Comparison of ENCODE assay signal across 29 cellular contexts in the genomic region with DNA sequence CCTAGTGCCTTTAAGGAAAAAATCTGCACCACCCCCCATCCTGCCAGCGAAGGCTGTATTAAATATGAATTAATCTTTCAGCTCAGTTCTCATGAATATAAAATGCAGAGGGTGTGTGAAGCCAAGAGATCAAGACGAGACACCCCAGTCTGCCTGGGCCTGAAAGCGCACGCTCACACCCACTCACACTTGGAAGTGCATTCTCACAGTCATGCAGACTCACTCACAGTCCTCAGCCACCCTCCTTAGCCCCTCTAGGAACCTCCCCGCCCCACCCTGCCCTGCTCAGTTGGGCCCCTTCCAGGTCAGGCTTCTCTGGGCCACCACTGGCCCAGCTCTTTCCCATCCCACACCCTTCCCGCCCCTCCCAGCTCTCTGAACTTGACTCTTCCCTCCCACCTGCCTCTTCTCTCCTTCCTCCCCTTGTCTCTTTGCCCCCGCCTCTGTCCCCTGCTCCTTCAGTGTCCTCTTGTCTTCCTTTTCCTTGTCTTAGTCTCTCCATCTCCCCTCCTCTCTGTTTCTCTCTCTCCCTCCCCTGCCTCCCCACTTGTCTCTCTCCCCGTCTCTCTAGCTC.
DNase-seq lines count a peak whose midpoint lies in the region; ATAC-seq and TF ChIP-seq lines count a peak whose summit lies in the region.
"Had no signal": no experiment of that assay in that cellular context is flagged by ENCODE, and none has a peak within 500 bp of the region (broad histone marks: within the 10 kb centered on the region; RNA-seq: fewer than 3 reads in every experiment).

No MANE protein-coding gene starts in this region.

- H3K4me3 ChIP-seq in endodermal cell (ENCODE audit: low read length) = no peak overlapping the region
- no peak overlapping the region for H3K4me3 ChIP-seq in PC-9
- H3K4me3 ChIP-seq: body of pancreas, HAP-1, hepatocyte, left ventricle myocardium inferior, skin epidermis, transverse colon had no signal

- no peaks in the 10 kb centered on the region for H4K20me1 ChIP-seq in PC-9 (ENCODE audit: insufficient read depth)

- in situ Hi-C loops in GM13976 (cut with MboI; ENCODE audit: low sequenced_read_pairs, unreplicated experiment) = no loop called here

- H3K4me3 Mint-ChIP-seq in endodermal cell (no peak overlapping the region), mesothelial cell of epicardium (no peak overlapping the region)
- H3K4me3 Mint-ChIP-seq in stimulated activated naive B cell treated with anti-CD40 and anti-IgM and Interleukin-4, amounts not matched to agents 10 μg/mL and 1 μg/mL and 100 μg/mL, for 72 hours = no peak overlapping the region
- H3K4me3 Mint-ChIP-seq: activated naive CD8-positive, alpha-beta T cell treated with anti-CD3 and anti-CD28 coated beads, Interleukin-2, amount 50 U/mL, for 24 hours; CD8-positive, alpha-beta T cell; naive B cell had no signal

- DNase-seq in GM03348 (ENCODE audit: low spot score) (peak; percentile 61), RWPE1 (ENCODE audit: low spot score) (no peak), endodermal cell (no peak), mesothelial cell of epicardium (ENCODE audit: low spot score in 2 of 2, unreplicated experiment in 2 of 2) (no peak), ureter (ENCODE audit: low spot score) (no peak), PC-9 (no peak), GM13976 (ENCODE audit: low spot score) (no peak)
- no peak for DNase-seq in stimulated activated naive B cell treated with anti-CD40 and anti-IgM and Interleukin-4, amounts not matched to agents 10 μg/mL and 1 μg/mL and 100 μg/mL, for 72 hours
- DNase-seq: activated CD4-positive, alpha-beta T cell treated with anti-CD3 and anti-CD28 coated beads for 48 hours; activated CD8-positive, alpha-beta memory T cell treated with anti-CD3 and anti-CD28 coated beads for 24 hours; activated gamma-delta T cell treated with Interleukin-2 at 50 U/mL for 16 hours; activated naive CD8-positive, alpha-beta T cell treated with anti-CD3 and anti-CD28 coated beads, Interleukin-2, amount 50 U/mL, for 24 hours; activated T-cell treated with anti-CD3 and anti-CD28 coated beads, Interleukin-2, amount 50 U/mL, for 1 hour; body of pancreas; CD8-positive, alpha-beta T cell; DMS 273 treated with DMSO at 0.1 percent for 48 hours; effector memory CD4-positive, alpha-beta T cell; left ventricle myocardium inferior; naive B cell; NCI-H2029; NCI-H345; NCI-H774; stimulated activated CD8-positive, alpha-beta memory T cell treated with anti-CD3 and anti-CD28 coated beads, Interleukin-4, amount 100 ng/mL, for 48 hours; T-helper 2 cell; transverse colon had no signal

- H3F3A ChIP-seq in PC-9 (ENCODE audit: insufficient read depth, low read depth) = no peaks in the 10 kb centered on the region

- CTCF ChIA-PET in RWPE1 (lab: Yijun Ruan, JAX) (interaction anchor here (0.6 kb wide), 1 partner anchor 67 kb away, joined by 4 read pairs; no protein-coding TSS in a partner anchor), PC-9 (lab: Charles Lee) (no interaction called here)

- WGBS in endodermal cell (ENCODE audit: insufficient coverage in 1 of 2, insufficient read length in 1 of 2), 2 experiments = 76 to 77% methylated on average over 6 to 8 of the region's 8 CpGs

- H3K27ac Mint-ChIP-seq in endodermal cell = peak overlapping the region; percentile 68
- H3K27ac Mint-ChIP-seq in mesothelial cell of epicardium = peak overlapping the region; percentile 82
- no peak overlapping the region for H3K27ac Mint-ChIP-seq in stimulated activated naive B cell treated with anti-CD40 and anti-IgM and Interleukin-4, amounts not matched to agents 10 μg/mL and 1 μg/mL and 100 μg/mL, for 72 hours
- H3K27ac Mint-ChIP-seq: activated naive CD8-positive, alpha-beta T cell treated with anti-CD3 and anti-CD28 coated beads, Interleukin-2, amount 50 U/mL, for 24 hours; CD8-positive, alpha-beta T cell; naive B cell had no signal

- TF ChIP-seq CTCF in RWPE1 (conservative IDR thresholded peaks at IDR 0.05; ENCODE audit: low read depth) = no peak
- no peak for TF ChIP-seq CTCF in endodermal cell (conservative IDR thresholded peaks at IDR 0.05)
- TF ChIP-seq CTCF in mesothelial cell of epicardium (IDR thresholded peaks at IDR 0.05; ENCODE audit: unreplicated experiment) = no peak
- no peak for TF ChIP-seq CTCF in PC-9 (conservative IDR thresholded peaks at IDR 0.05)
- no peak for TF ChIP-seq CTCF in GM13976 (IDR thresholded peaks at IDR 0.05; ENCODE audit: borderline replicate concordance, control extremely low read depth, extremely low read depth, insufficient read depth, missing control alignments)

- POLR2A ChIA-PET in RWPE1 (lab: Yijun Ruan, JAX; ENCODE audit: low non-redundant PET) = no interaction called here
- POLR2A ChIA-PET in PC-9 (lab: Charles Lee; ENCODE audit: unreplicated experiment) = interaction anchor here (0.7 kb wide), 1 partner anchor 22 kb away, joined by 3 read pairs; no protein-coding TSS in a partner anchor

- H3K27me3 ChIP-seq in endodermal cell (ENCODE audit: control insufficient read depth, insufficient read depth, low read length, poor library complexity, severe bottlenecking) (no peaks in the 10 kb centered on the region), PC-9 (ENCODE audit: insufficient read depth, low read depth) (no peaks in the 10 kb centered on the region)
- H3K27me3 ChIP-seq: body of pancreas, transverse colon had no signal

- no peak overlapping the region for H2AFZ ChIP-seq in PC-9
- H2AFZ ChIP-seq: hepatocyte had no signal

- H3K9ac ChIP-seq in endodermal cell (ENCODE audit: extremely low read depth, low read length, poor library complexity, severe bottlenecking) = no peak overlapping the region

- intact Hi-C loops in PC-9 (cut with micrococcal nuclease; ENCODE audit: unreplicated experiment) = loop anchor here (2.0 kb wide), 1 partner anchor 22 kb away; no protein-coding TSS in a partner anchor

- H3K9me2 ChIP-seq in PC-9 (ENCODE audit: insufficient read depth) = no peaks in the 10 kb centered on the region

- ATAC-seq in stimulated activated naive B cell treated with anti-CD40 and anti-IgM and Interleukin-4, amounts not matched to agents 10 μg/mL and 1 μg/mL and 100 μg/mL, for 72 hours (replicated peaks) = no peak
- ATAC-seq: activated naive CD8-positive, alpha-beta T cell treated with anti-CD3 and anti-CD28 coated beads, Interleukin-2, amount 50 U/mL, for 24 hours; body of pancreas; CD8-positive, alpha-beta T cell; SK-N-SH treated with all-trans-retinoic acid at 6 μM for 48 hours had no signal

- no peaks in the 10 kb centered on the region for H3K79me2 ChIP-seq in PC-9 (ENCODE audit: low read depth)
- H3K79me2 ChIP-seq: hepatocyte had no signal

- peaks cover 7% of the 10 kb centered on the region for H3K4me1 ChIP-seq in endodermal cell (ENCODE audit: control insufficient read depth, insufficient read depth, low read length)
- H3K4me1 ChIP-seq in PC-9 (replicated peaks; ENCODE audit: insufficient read depth) = peaks cover 14% of the 10 kb centered on the region
- H3K4me1 ChIP-seq: body of pancreas, HAP-1 had no signal

- H3K36me3 Mint-ChIP-seq in endodermal cell (ENCODE audit: low read depth) (no peaks in the 10 kb centered on the region), mesothelial cell of epicardium (peaks cover 3% of the 10 kb centered on the region)
- no peaks in the 10 kb centered on the region for H3K36me3 Mint-ChIP-seq in stimulated activated naive B cell treated with anti-CD40 and anti-IgM and Interleukin-4, amounts not matched to agents 10 μg/mL and 1 μg/mL and 100 μg/mL, for 72 hours
- H3K36me3 Mint-ChIP-seq: CD8-positive, alpha-beta T cell; naive B cell had no signal

- peaks cover 25% of the 10 kb centered on the region for H3K4me1 Mint-ChIP-seq in endodermal cell
- H3K4me1 Mint-ChIP-seq in mesothelial cell of epicardium = peaks cover 42% of the 10 kb centered on the region
- H3K4me1 Mint-ChIP-seq in stimulated activated naive B cell treated with anti-CD40 and anti-IgM and Interleukin-4, amounts not matched to agents 10 μg/mL and 1 μg/mL and 100 μg/mL, for 72 hours = no peaks in the 10 kb centered on the region
- H3K4me1 Mint-ChIP-seq: activated naive CD8-positive, alpha-beta T cell treated with anti-CD3 and anti-CD28 coated beads, Interleukin-2, amount 50 U/mL, for 24 hours had no signal

- no peaks in the 10 kb centered on the region for H3K9me3 Mint-ChIP-seq in endodermal cell
- H3K9me3 Mint-ChIP-seq in mesothelial cell of epicardium = no peaks in the 10 kb centered on the region
- H3K9me3 Mint-ChIP-seq in stimulated activated naive B cell treated with anti-CD40 and anti-IgM and Interleukin-4, amounts not matched to agents 10 μg/mL and 1 μg/mL and 100 μg/mL, for 72 hours = no peaks in the 10 kb centered on the region
- H3K9me3 Mint-ChIP-seq: activated naive CD8-positive, alpha-beta T cell treated with anti-CD3 and anti-CD28 coated beads, Interleukin-2, amount 50 U/mL, for 24 hours; CD8-positive, alpha-beta T cell; naive B cell had no signal

- BruUV-seq in PC-9 (replicated peaks; lab: Mats Ljungman, UMichigan) = no TSS peak

- H3K27ac ChIP-seq in RWPE1 = peak overlapping the region; percentile 70
- H3K27ac ChIP-seq in endodermal cell (ENCODE audit: low read depth, low read length) = no peak overlapping the region
- H3K27ac ChIP-seq in PC-9 = no peak overlapping the region
- H3K27ac ChIP-seq: body of pancreas, hepatocyte, left ventricle myocardium inferior, transverse colon had no signal

- no peaks in the 10 kb centered on the region for H3K9me3 ChIP-seq in endodermal cell (ENCODE audit: control insufficient read depth, low read length)
- no peaks in the 10 kb centered on the region for H3K9me3 ChIP-seq in PC-9 (ENCODE audit: insufficient read depth, low read depth)
- H3K9me3 ChIP-seq: body of pancreas, HAP-1, left ventricle myocardium inferior, transverse colon had no signal

- no peak overlapping the region for H3K4me2 ChIP-seq in PC-9
- H3K4me2 ChIP-seq: hepatocyte had no signal

- H3K36me3 ChIP-seq in endodermal cell (ENCODE audit: control insufficient read depth, insufficient read depth, low read length) = no peaks in the 10 kb centered on the region
- no peaks in the 10 kb centered on the region for H3K36me3 ChIP-seq in PC-9 (ENCODE audit: low read depth)
- H3K36me3 ChIP-seq: HAP-1, left ventricle myocardium inferior, transverse colon had no signal

- H3K27me3 Mint-ChIP-seq in endodermal cell (ENCODE audit: insufficient read depth) (no peaks in the 10 kb centered on the region), mesothelial cell of epicardium (ENCODE audit: low read depth) (no peaks in the 10 kb centered on the region)
- H3K27me3 Mint-ChIP-seq in stimulated activated naive B cell treated with anti-CD40 and anti-IgM and Interleukin-4, amounts not matched to agents 10 μg/mL and 1 μg/mL and 100 μg/mL, for 72 hours = peaks cover 17 to 28% of the 10 kb centered on the region in 2 donors
